In the genomic region with DNA sequence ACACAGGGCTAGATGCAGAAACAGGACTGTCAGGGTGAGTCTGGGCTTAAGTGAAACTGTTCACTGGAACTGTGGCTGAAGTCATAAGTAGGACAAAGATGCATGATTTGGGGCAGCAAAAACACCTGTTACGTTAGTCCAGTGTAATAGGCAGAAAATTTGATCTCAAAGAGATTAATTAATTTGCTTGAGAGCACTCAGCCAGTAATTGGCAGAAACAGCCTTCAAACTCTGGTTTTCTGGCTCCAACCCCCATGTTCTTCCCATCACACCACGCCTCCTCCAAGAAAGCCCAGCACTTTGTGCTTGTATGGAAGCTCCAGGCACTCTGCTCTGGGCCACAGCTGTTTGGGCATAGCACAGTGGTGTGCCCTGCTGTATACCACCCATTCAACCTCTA, we compare ENCODE assay signal across 1 cellular context.
TF ChIP-seq lines count a peak whose summit lies in the region.

No MANE protein-coding gene starts in this region.

TF ChIP-seq in H1, 55 proteins besides CTCF, POLR2A, EP300 and RAD21 (continued from another document):
- TF ChIP-seq JUN (IDR thresholded peaks at IDR 0.05; ENCODE audit: low read depth, low read length) (no peak), JUND (IDR thresholded peaks at IDR 0.05; ENCODE audit: low read length) (no peak)
